Comparison of ENCODE assay signal across 8 cellular contexts in genomic region chr11:34439521-34440258, GRCh38. TPM values are rescaled to one million over a fixed set of nuclear protein-coding genes. Genes with fewer than 3 reads are reported as not detected.
DNase-seq lines count a peak whose midpoint lies in the region; ATAC-seq, FAIRE-seq and TF ChIP-seq lines count a peak whose summit lies in the region.

No MANE protein-coding gene starts in this region.

- peak overlapping the region; percentile 83 for H3K9ac ChIP-seq in HepG2 (ENCODE audit: insufficient read depth, low read depth, low read length)

- H3K27ac Mint-ChIP-seq in activated naive CD4-positive, alpha-beta T cell treated with anti-CD3 and anti-CD28 coated beads, Interleukin-2, amount 10 ng/mL, durations not matched to agents 7 days and 5 days, result peak overlapping the region; percentile 89
- peak overlapping the region; percentile 81 for H3K27ac Mint-ChIP-seq in activated naive CD8-positive, alpha-beta T cell treated with anti-CD3 and anti-CD28 coated beads, Interleukin-2, amount 10 ng/mL, durations not matched to agents 7 days and 5 days

- no peak for TF ChIP-seq RAD21 in HepG2 (CRISPR knock-in tag; IDR thresholded peaks at IDR 0.05)

- DNase-seq in activated naive CD4-positive, alpha-beta T cell treated with anti-CD3 and anti-CD28 coated beads, Interleukin-2, amount 10 ng/mL, durations not matched to agents 7 days and 5 days, result no peak
- DNase-seq in activated naive CD4-positive, alpha-beta T cell (lab: John Stamatoyannopoulos, UW), result no peak
- no peak for DNase-seq in activated naive CD8-positive, alpha-beta T cell treated with anti-CD3 and anti-CD28 coated beads, Interleukin-2, amount 10 ng/mL, durations not matched to agents 7 days and 5 days
- DNase-seq in HepG2 (ENCODE audit: low spot score), result peak; percentile 59
- no peak for DNase-seq in upper lobe of right lung
- DNase-seq in dermis blood vessel endothelial cell, result no peak

- peaks cover 53% of the 10 kb centered on the region for H3K79me2 ChIP-seq in HepG2 (ENCODE audit: insufficient read depth, low read length)

- peaks cover 8% of the 10 kb centered on the region for H3K36me3 Mint-ChIP-seq in activated naive CD4-positive, alpha-beta T cell treated with anti-CD3 and anti-CD28 coated beads, Interleukin-2, amount 10 ng/mL, durations not matched to agents 7 days and 5 days
- H3K36me3 Mint-ChIP-seq in activated naive CD8-positive, alpha-beta T cell treated with anti-CD3 and anti-CD28 coated beads, Interleukin-2, amount 10 ng/mL, durations not matched to agents 7 days and 5 days, result peaks cover 9% of the 10 kb centered on the region

- peak in 1 of 2 experiments; percentile 28; a peak in 1 of 4 replicates for TF ChIP-seq POLR2A in HepG2 (IDR thresholded peaks at IDR 0.05; ENCODE audit: insufficient read depth in 1 of 2, low read depth in 2 of 2, low read length in 2 of 2)

- intact Hi-C loops in HepG2 (cut with micrococcal nuclease; ENCODE audit: unreplicated experiment) (loop anchor here (2.0 to 5.0 kb wide), 2 partner anchors 73 to 82 kb away; partner anchors contain the start of gene ABTB2), upper lobe of right lung (cut with DNase I) (no loop called here)

- no peaks in the 10 kb centered on the region for H3K9me3 Mint-ChIP-seq in activated naive CD4-positive, alpha-beta T cell treated with anti-CD3 and anti-CD28 coated beads, Interleukin-2, amount 10 ng/mL, durations not matched to agents 7 days and 5 days
- no peaks in the 10 kb centered on the region for H3K9me3 Mint-ChIP-seq in activated naive CD8-positive, alpha-beta T cell treated with anti-CD3 and anti-CD28 coated beads, Interleukin-2, amount 10 ng/mL, durations not matched to agents 7 days and 5 days

- H3K4me1 Mint-ChIP-seq in activated naive CD4-positive, alpha-beta T cell treated with anti-CD3 and anti-CD28 coated beads, Interleukin-2, amount 10 ng/mL, durations not matched to agents 7 days and 5 days, result peaks cover 32% of the 10 kb centered on the region
- peaks cover 16% of the 10 kb centered on the region for H3K4me1 Mint-ChIP-seq in activated naive CD8-positive, alpha-beta T cell treated with anti-CD3 and anti-CD28 coated beads, Interleukin-2, amount 10 ng/mL, durations not matched to agents 7 days and 5 days

- H2AFZ ChIP-seq in HepG2 (ENCODE audit: low read length), result no peak overlapping the region

- no peak for TF ChIP-seq EP300 in HepG2 (IDR thresholded peaks at IDR 0.05; ENCODE audit: low read depth in 2 of 2, low read length in 2 of 2)
- TF ChIP-seq EP300 in HepG2 (CRISPR knock-in tag; IDR thresholded peaks at IDR 0.05; ENCODE audit: borderline replicate concordance), result no peak

- CTCF ChIA-PET in activated naive CD4-positive, alpha-beta T cell treated with anti-CD3 and anti-CD28 coated beads, Interleukin-2, amount 10 ng/mL, durations not matched to agents 7 days and 5 days (lab: Charles Lee), result interaction anchor here (3.2 kb wide), 1 partner anchor 28 kb away, joined by 13 read pairs; no protein-coding TSS in a partner anchor
- CTCF ChIA-PET in HepG2 (lab: Yijun Ruan, JAX; ENCODE audit: low intra/inter-chr PET ratio, low total read pairs), result interaction anchor here (1.2 kb wide), 1 partner anchor 80 kb away, joined by 3 read pairs; no protein-coding TSS in a partner anchor

- H4K20me1 ChIP-seq in HepG2 (ENCODE audit: insufficient read depth, low read length), result peaks cover 4% of the 10 kb centered on the region

- H3K4me3 ChIP-seq in HepG2 (replicated peaks in 1 of 3; ENCODE audit: insufficient read depth in 1 of 3, low read depth in 2 of 3, low read length in 3 of 3) (peak overlapping the region; percentile 64 to 88 (median 84)), upper lobe of right lung (peak overlapping the region; percentile 75)

- no peaks in the 10 kb centered on the region for H3K27me3 Mint-ChIP-seq in activated naive CD4-positive, alpha-beta T cell treated with anti-CD3 and anti-CD28 coated beads, Interleukin-2, amount 10 ng/mL, durations not matched to agents 7 days and 5 days
- no peaks in the 10 kb centered on the region for H3K27me3 Mint-ChIP-seq in activated naive CD8-positive, alpha-beta T cell treated with anti-CD3 and anti-CD28 coated beads, Interleukin-2, amount 10 ng/mL, durations not matched to agents 7 days and 5 days

- H3K9me3 ChIP-seq in HepG2 (ENCODE audit: low read length) (no peaks in the 10 kb centered on the region), upper lobe of right lung (no peaks in the 10 kb centered on the region)

- H3K36me3 ChIP-seq in HepG2 (replicated peaks in 1 of 2; ENCODE audit: control insufficient read depth in 1 of 2, insufficient read depth in 2 of 2, low read length in 2 of 2) (no peaks in the 10 kb centered on the region; a peak in 1 of 5 replicates), upper lobe of right lung (no peaks in the 10 kb centered on the region)

- POLR2A ChIA-PET in activated naive CD8-positive, alpha-beta T cell treated with anti-CD3 and anti-CD28 coated beads, Interleukin-2, amount 10 ng/mL, durations not matched to agents 7 days and 5 days (lab: Charles Lee), result no interaction called here
- POLR2A ChIA-PET in HepG2 (lab: Yijun Ruan, JAX), result interaction anchor here (0.6 to 2.7 kb wide), 8 partner anchors 12 to 161 kb away, joined by 3 to 12 read pairs (median 4); partner anchors contain the start of gene ABTB2

- H3K27me3 ChIP-seq in HepG2 (ENCODE audit: control insufficient read depth in 1 of 2, insufficient read depth in 2 of 2, low read length in 2 of 2) (no peaks in the 10 kb centered on the region; a peak in 1 of 5 replicates), upper lobe of right lung (no peaks in the 10 kb centered on the region)

- peaks cover 55% of the 10 kb centered on the region for H3K4me1 ChIP-seq in HepG2 (ENCODE audit: insufficient read depth, low read length)
- peaks cover 48% of the 10 kb centered on the region for H3K4me1 ChIP-seq in upper lobe of right lung

- WGBS in HepG2 (ENCODE audit: low lambda C conversion rate), result under 1% methylated on average over 10 of the region's 10 CpGs

- peak overlapping the region; percentile 91 for H3K4me3 Mint-ChIP-seq in activated naive CD4-positive, alpha-beta T cell treated with anti-CD3 and anti-CD28 coated beads, Interleukin-2, amount 10 ng/mL, durations not matched to agents 7 days and 5 days
- H3K4me3 Mint-ChIP-seq in activated naive CD8-positive, alpha-beta T cell treated with anti-CD3 and anti-CD28 coated beads, Interleukin-2, amount 10 ng/mL, durations not matched to agents 7 days and 5 days, result peak overlapping the region; percentile 85

- no peak for TF ChIP-seq CTCF in HepG2 (CRISPR knock-in tag; IDR thresholded peaks at IDR 0.05)
- no peak for TF ChIP-seq CTCF in upper lobe of right lung (IDR thresholded peaks at IDR 0.05)

- peak overlapping the region; percentile 92 for H3K27ac ChIP-seq in HepG2 (ENCODE audit: extremely low read length, insufficient read depth, low read length)
- peak overlapping the region; percentile 97 for H3K27ac ChIP-seq in upper lobe of right lung

- BruUV-seq in HepG2 (replicated peaks; lab: Mats Ljungman, UMichigan), result TSS peak; percentile 64

- in situ Hi-C loops in HepG2 (cut with HindIII; ENCODE audit: extremely low pct_ligation_motif_present, low pct_unique_long_range_greater_than_20kb), result no loop called here

- ATAC-seq in activated naive CD8-positive, alpha-beta T cell treated with anti-CD3 and anti-CD28 coated beads, Interleukin-2, amount 10 ng/mL, durations not matched to agents 7 days and 5 days (ENCODE audit: low read depth), result no peak
- ATAC-seq in HepG2 (peak; percentile 74), upper lobe of right lung (peak; percentile 4), HG03097 (IDR thresholded peaks at IDR 0.05; ENCODE audit: low FRiP score, unreplicated experiment) (no peak), GM21528 (IDR thresholded peaks at IDR 0.05; ENCODE audit: low FRiP score, unreplicated experiment) (no peak)

- FAIRE-seq in HepG2 (lab: Jason Lieb, UNC), result peak; percentile 64

- peak overlapping the region; percentile 86 for H3K4me2 ChIP-seq in HepG2 (ENCODE audit: low read depth, low read length)

TF ChIP-seq in HepG2, 621 proteins besides CTCF, POLR2A, EP300 and RAD21 (continues in another document):
- TF ChIP-seq BRD4 (CRISPR knock-in tag; IDR thresholded peaks at IDR 0.05) (0 out of 2 replicates have a peak, but pooled peaks have one; percentile 47), ZBTB42 (CRISPR knock-in tag; IDR thresholded peaks at IDR 0.05) (peak; percentile 20; the same call in 1 of the 2 replicates), ZNF260 (CRISPR knock-in tag; IDR thresholded peaks at IDR 0.05; ENCODE audit: borderline replicate concordance, low read depth) (no peak), ZNF292 (CRISPR knock-in tag; IDR thresholded peaks at IDR 0.05; ENCODE audit: borderline replicate concordance, low read depth) (peak; percentile 50; the same call in 1 of the 2 replicates), HNF4A (CRISPR knock-in tag; IDR thresholded peaks at IDR 0.05) (peak; percentile 73)

RNA-seq across cellular contexts. Expression of gene CAT, which starts 1.0 kb away (rescaled TPM):
- total RNA-seq in activated naive CD8-positive, alpha-beta T cell treated with anti-CD3 and anti-CD28 coated beads, Interleukin-2, amount 10 ng/mL, durations not matched to agents 7 days and 5 days, result 10 to 100 TPM; 37.4 to 37.7 TPM
- total RNA-seq in HepG2 (2016; rRNA removed; fragmentation: Illumina TruSeq; extraction: Trizol) (136 and 180 TPM in 2 replicates), upper lobe of right lung (213 TPM), dermis blood vessel endothelial cell (60.9 and 83.6 TPM in 2 replicates)
- 9.7 and 10.8 TPM in 2 replicates for total RNA-seq in HepG2 (2016; cell fraction: cytosol; rRNA removed; fragmentation: Illumina TruSeq; extraction: Trizol; ENCODE audit: low read depth)
- 129 and 184 TPM in 2 replicates for total RNA-seq in HepG2 (2016; cell fraction: insoluble cytoplasmic fraction; rRNA removed; fragmentation: Illumina TruSeq; extraction: Trizol)
- 22.3 and 26.9 TPM in 2 replicates for total RNA-seq in HepG2 (2016; cell fraction: membrane; rRNA removed; fragmentation: Illumina TruSeq; extraction: Trizol)
- total RNA-seq in HepG2 (2016; cell fraction: nucleus; rRNA removed; fragmentation: Illumina TruSeq; extraction: Trizol), result 83.1 and 95.5 TPM in 2 replicates
- 73.9 and 107 TPM in 2 replicates for polyA plus RNA-seq in HepG2 (2011; rRNA removed)
- polyA plus RNA-seq in HepG2 (2011; cell fraction: cytosol; rRNA removed), result 70.1 and 74.0 TPM in 2 replicates
- polyA plus RNA-seq in HepG2 (2011; cell fraction: nucleus; rRNA removed), result 59.3 and 67.4 TPM in 2 replicates
- 33.8 and 46.3 TPM in 2 replicates for polyA plus RNA-seq in HepG2 (2012)
- 5.5 and 6.6 TPM in 2 replicates for polyA plus RNA-seq in HepG2 (2016; cell fraction: cytosol; fragmentation: Illumina TruSeq; extraction: Trizol; ENCODE audit: low read depth)
- 172 and 182 TPM in 2 replicates for polyA plus RNA-seq in HepG2 (2016; cell fraction: insoluble cytoplasmic fraction; fragmentation: Illumina TruSeq; extraction: Trizol; ENCODE audit: low read depth)
- polyA plus RNA-seq in HepG2 (2016; cell fraction: membrane; fragmentation: Illumina TruSeq; extraction: Trizol; ENCODE audit: low read depth), result 13.9 and 15.2 TPM in 2 replicates
- polyA plus RNA-seq in HepG2 (2016; cell fraction: nucleus; fragmentation: Illumina TruSeq; extraction: Trizol; ENCODE audit: insufficient read depth, low read depth), result 118 and 119 TPM in 2 replicates
- 63.3 and 108 TPM in 2 replicates for polyA minus RNA-seq in HepG2 (2011; rRNA and poly(A)+ RNA removed; ENCODE audit: low replicate concordance)
- 36.8 and 38.2 TPM in 2 replicates for polyA minus RNA-seq in HepG2 (2011; cell fraction: cytosol; rRNA and poly(A)+ RNA removed)
- 68.1 and 83.4 TPM in 2 replicates for polyA minus RNA-seq in HepG2 (2011; cell fraction: nucleus; rRNA and poly(A)+ RNA removed)

Comparison
In these comparisons a context has a peak if more than half of its experiments do, and no peak if none do; other contexts are left out.
1. ATAC-seq: peak in HepG2 (single experiment) and upper lobe of right lung (single experiment); none in activated naive CD8-positive, alpha-beta T cell treated with anti-CD3 and anti-CD28 coated beads, Interleukin-2, amount 10 ng/mL, durations not matched to agents 7 days and 5 days (single experiment), HG03097 (single experiment) and GM21528 (single experiment).